8 cellular contexts compared by ENCODE assay signal in the genomic region with DNA sequence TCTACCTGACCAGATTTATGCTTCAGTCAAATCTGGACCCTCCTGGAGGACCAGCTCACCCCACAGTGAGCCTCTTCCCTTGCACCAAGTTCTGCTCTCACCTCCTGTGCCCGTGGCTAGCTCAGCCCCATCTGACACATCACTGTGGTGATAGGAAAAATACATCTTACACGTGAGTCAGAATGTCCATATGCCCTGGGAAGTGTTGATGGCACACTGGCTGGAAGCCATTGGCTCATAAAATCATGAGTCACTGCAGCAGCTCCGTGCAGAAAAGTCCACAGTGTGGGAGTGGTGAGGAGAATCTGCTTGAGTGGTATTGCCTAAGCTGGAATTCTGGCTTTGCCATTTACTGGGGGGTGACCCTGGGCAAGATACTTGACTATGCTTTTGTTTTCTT. TPM values are rescaled to one million over a fixed set of nuclear protein-coding genes. Genes with fewer than 3 reads are reported as not detected.
DNase-seq lines count a peak whose midpoint lies in the region; ATAC-seq and TF ChIP-seq lines count a peak whose summit lies in the region.

No MANE protein-coding gene starts in this region.

- intact Hi-C loops in CD14-positive monocyte (cut with micrococcal nuclease) (no loop called here), left ventricle myocardium superior (cut with micrococcal nuclease) (no loop called here), head of caudate nucleus (cut with DNase I) (no loop called here)
- intact Hi-C loops in activated T-helper 1 cell treated with anti-CD3 and anti-CD28 coated beads, Interleukin-12 subunit alpha, Interleukin-12 subunit beta, Interleukin-2, Interleukin-4 antibody, amounts not matched to agents 30 ng/mL and 10 ng/mL and 1 ng/mL, durations not matched to agents 14 hours and 24 hours and 36 hours (cut with micrococcal nuclease): loop anchor here (10.0 kb wide), 1 partner anchor 98 kb away; no protein-coding TSS in a partner anchor

- H3K36me3 ChIP-seq in WERI-Rb-1: no peaks in the 10 kb centered on the region

- peak; percentile 97 for ATAC-seq in left ventricle myocardium superior
- ATAC-seq in GM21390 (IDR thresholded peaks at IDR 0.05; ENCODE audit: unreplicated experiment): no peak

- no peaks in the 10 kb centered on the region for H3K27me3 ChIP-seq in WERI-Rb-1 (ENCODE audit: insufficient read depth, low read depth, severe bottlenecking)

- no peaks in the 10 kb centered on the region for H3K9me3 ChIP-seq in WERI-Rb-1 (ENCODE audit: severe bottlenecking)

- H3K36me3 Mint-ChIP-seq in CD14-positive monocyte: no peaks in the 10 kb centered on the region
- H3K36me3 Mint-ChIP-seq in activated T-helper 1 cell treated with anti-CD3 and anti-CD28 coated beads, Interleukin-12 subunit alpha, Interleukin-12 subunit beta, Interleukin-2, Interleukin-4 antibody, amounts not matched to agents 30 ng/mL and 10 ng/mL and 1 ng/mL, durations not matched to agents 14 hours and 24 hours and 36 hours (ENCODE audit: low read depth): peaks cover 3% of the 10 kb centered on the region

- TF ChIP-seq CTCF in CD14-positive monocyte (IDR thresholded peaks at IDR 0.05) (no peak), WERI-Rb-1 (IDR thresholded peaks at IDR 0.05; ENCODE audit: low read depth, low read length) (no peak)

- peaks cover 0 to 3% (median 2%) of the 10 kb centered on the region in 3 donors for H3K27me3 Mint-ChIP-seq in CD14-positive monocyte (ENCODE audit: low read depth in 3 of 3)
- peaks cover 3% of the 10 kb centered on the region for H3K27me3 Mint-ChIP-seq in activated T-helper 1 cell treated with anti-CD3 and anti-CD28 coated beads, Interleukin-12 subunit alpha, Interleukin-12 subunit beta, Interleukin-2, Interleukin-4 antibody, amounts not matched to agents 30 ng/mL and 10 ng/mL and 1 ng/mL, durations not matched to agents 14 hours and 24 hours and 36 hours (ENCODE audit: insufficient read depth)

- in situ Hi-C loops in KBM-7 (cut with MboI; ENCODE audit: low pct_unique_long_range_greater_than_20kb, low sequenced_read_pairs): loop anchor here (25.0 kb wide), 1 partner anchor 531 kb away; no protein-coding TSS in a partner anchor

- DNase-seq in CD14-positive monocyte (ENCODE audit: low spot score) (peak; percentile 79), KBM-7 (peak; percentile 58), left ventricle myocardium superior (peak; percentile 81), WERI-Rb-1 (no peak), head of caudate nucleus (no peak)
- no peak for DNase-seq in activated T-helper 1 cell treated with anti-CD3 and anti-CD28 coated beads, Interleukin-12 subunit alpha, Interleukin-12 subunit beta, Interleukin-2, Interleukin-4 antibody, amounts not matched to agents 30 ng/mL and 10 ng/mL and 1 ng/mL, durations not matched to agents 14 hours and 24 hours and 36 hours (ENCODE audit: low spot score)
- peak in 2 of 3 experiments; percentile 5 to 33 for DNase-seq in stimulated activated CD4-positive, alpha-beta T cell treated with anti-CD3 and anti-CD28 coated beads, TNF-alpha, amount 100 ng/mL, for 4 hours (ENCODE audit: low read depth in 3 of 3)

- peaks cover 30% of the 10 kb centered on the region for H3K4me1 Mint-ChIP-seq in CD14-positive monocyte
- H3K4me1 Mint-ChIP-seq in activated T-helper 1 cell treated with anti-CD3 and anti-CD28 coated beads, Interleukin-12 subunit alpha, Interleukin-12 subunit beta, Interleukin-2, Interleukin-4 antibody, amounts not matched to agents 30 ng/mL and 10 ng/mL and 1 ng/mL, durations not matched to agents 14 hours and 24 hours and 36 hours (ENCODE audit: low read depth): peaks cover 39% of the 10 kb centered on the region

- peak overlapping the region; percentile 2 to 93 (median 88) for H3K27ac Mint-ChIP-seq in CD14-positive monocyte
- peak overlapping the region; percentile 42 for H3K27ac Mint-ChIP-seq in activated T-helper 1 cell treated with anti-CD3 and anti-CD28 coated beads, Interleukin-12 subunit alpha, Interleukin-12 subunit beta, Interleukin-2, Interleukin-4 antibody, amounts not matched to agents 30 ng/mL and 10 ng/mL and 1 ng/mL, durations not matched to agents 14 hours and 24 hours and 36 hours

- H3K4me3 ChIP-seq in WERI-Rb-1 (ENCODE audit: low read depth, low read length): no peak overlapping the region

- peaks cover 1 to 21% (median 11%) of the 10 kb centered on the region in 7 donors for H3K9me3 Mint-ChIP-seq in CD14-positive monocyte
- peaks cover 11% of the 10 kb centered on the region for H3K9me3 Mint-ChIP-seq in activated T-helper 1 cell treated with anti-CD3 and anti-CD28 coated beads, Interleukin-12 subunit alpha, Interleukin-12 subunit beta, Interleukin-2, Interleukin-4 antibody, amounts not matched to agents 30 ng/mL and 10 ng/mL and 1 ng/mL, durations not matched to agents 14 hours and 24 hours and 36 hours

- H3K27ac ChIP-seq in WERI-Rb-1: no peak overlapping the region

- H3K4me3 Mint-ChIP-seq in CD14-positive monocyte: peak overlapping the region; percentile 35 to 77
- peak overlapping the region; percentile 10 for H3K4me3 Mint-ChIP-seq in activated T-helper 1 cell treated with anti-CD3 and anti-CD28 coated beads, Interleukin-12 subunit alpha, Interleukin-12 subunit beta, Interleukin-2, Interleukin-4 antibody, amounts not matched to agents 30 ng/mL and 10 ng/mL and 1 ng/mL, durations not matched to agents 14 hours and 24 hours and 36 hours

RNA-seq across cellular contexts. Expression of gene RAPGEF4, which starts 42.6 kb away (rescaled TPM):
- polyA plus RNA-seq in CD14-positive monocyte: not detected
- 0.31 and 0.42 TPM in 2 replicates for total RNA-seq in activated T-helper 1 cell treated with anti-CD3 and anti-CD28 coated beads, Interleukin-12 subunit alpha, Interleukin-12 subunit beta, Interleukin-2, Interleukin-4 antibody, amounts not matched to agents 30 ng/mL and 10 ng/mL and 1 ng/mL, durations not matched to agents 14 hours and 24 hours and 36 hours
- total RNA-seq in left ventricle myocardium superior: 16.6 TPM

Comparison
In these comparisons a context has a peak if more than half of its experiments do, and no peak if none do; other contexts are left out.
1. DNase-seq: peak in CD14-positive monocyte (single experiment), KBM-7 (single experiment), left ventricle myocardium superior (single experiment) and stimulated activated CD4-positive, alpha-beta T cell treated with anti-CD3 and anti-CD28 coated beads, TNF-alpha, amount 100 ng/mL, for 4 hours (2 of 3); none in activated T-helper 1 cell treated with anti-CD3 and anti-CD28 coated beads, Interleukin-12 subunit alpha, Interleukin-12 subunit beta, Interleukin-2, Interleukin-4 antibody, amounts not matched to agents 30 ng/mL and 10 ng/mL and 1 ng/mL, durations not matched to agents 14 hours and 24 hours and 36 hours (single experiment), WERI-Rb-1 (single experiment) and head of caudate nucleus (0 of 42).
2. RNA of gene RAPGEF4, which starts 42.6 kb away (total RNA-seq): 16.6 TPM in left ventricle myocardium superior (single experiment); 0.31 to 0.42 TPM in activated T-helper 1 cell treated with anti-CD3 and anti-CD28 coated beads, Interleukin-12 subunit alpha, Interleukin-12 subunit beta, Interleukin-2, Interleukin-4 antibody, amounts not matched to agents 30 ng/mL and 10 ng/mL and 1 ng/mL, durations not matched to agents 14 hours and 24 hours and 36 hours; every median in the first group is over 10 times any median in the second.